Comparison of ENCODE assay signal across 8 cellular contexts in genomic region chr5:141850786-141851185, GRCh38. TPM values are rescaled to one million over a fixed set of nuclear protein-coding genes. Genes with fewer than 3 reads are reported as not detected.
A peak's percentile ranks its signal among the peaks of the same experiment; 100 is the strongest.
DNase-seq lines count a peak whose midpoint lies in the region; ATAC-seq and TF ChIP-seq lines count a peak whose summit lies in the region.

No MANE protein-coding gene starts in this region.

- H4K20me1 ChIP-seq in neural cell (ENCODE audit: insufficient read depth): no peaks in the 10 kb centered on the region

- TF ChIP-seq CTCF in AG09309 (IDR thresholded peaks at IDR 0.05; ENCODE audit: control insufficient read depth, insufficient read depth, low read depth, low read length, missing control alignments) (no peak), neural cell (IDR thresholded peaks at IDR 0.05; ENCODE audit: poor library complexity, severe bottlenecking) (no peak)

- peak overlapping the region; percentile 61 for H3K9ac ChIP-seq in HUES64 (ENCODE audit: low read depth, low read length)
- peak overlapping the region; percentile 36 for H3K9ac ChIP-seq in neural cell (ENCODE audit: low read length)

- peaks cover 36% of the 10 kb centered on the region for H3K4me1 ChIP-seq in HUES64 (ENCODE audit: insufficient read depth, low read length)

- no peaks in the 10 kb centered on the region for H3F3A ChIP-seq in neural cell (ENCODE audit: insufficient read depth, low read length, poor library complexity, severe bottlenecking)

- no peak overlapping the region for H2AFZ ChIP-seq in neural cell (ENCODE audit: low read depth, low read length)

- H3K9me3 ChIP-seq in HUES64 (ENCODE audit: insufficient read depth, low read depth, low read length) (no peaks in the 10 kb centered on the region), neural cell (ENCODE audit: low read length) (no peaks in the 10 kb centered on the region)

- TF ChIP-seq RAD21 in neural cell (conservative IDR thresholded peaks at IDR 0.05): no peak

- WGBS in HUES64: 16% methylated on average over 9 of the region's 10 CpGs

- peak overlapping the region; percentile 91 for H3K27ac ChIP-seq in HUES64 (ENCODE audit: low read depth, low read length)
- H3K27ac ChIP-seq in cingulate gyrus (ENCODE audit: low read depth, low read length): peak overlapping the region; percentile 77
- H3K27ac ChIP-seq in neural cell (ENCODE audit: low read length): peak overlapping the region; percentile 58

- H3K36me3 ChIP-seq in HUES64 (ENCODE audit: insufficient read depth, low read length) (peaks cover 20% of the 10 kb centered on the region; the same call in 1 of the 2 replicates), neural cell (ENCODE audit: insufficient read depth, low read length) (no peaks in the 10 kb centered on the region)

- ATAC-seq in HG02884 (IDR thresholded peaks at IDR 0.05; ENCODE audit: unreplicated experiment) (no peak), HG03139 (IDR thresholded peaks at IDR 0.05; ENCODE audit: unreplicated experiment) (no peak)

- H3K27me3 ChIP-seq in HUES64 (ENCODE audit: insufficient read depth, low read length) (no peaks in the 10 kb centered on the region), neural cell (ENCODE audit: insufficient read depth, low read depth, low read length) (no peaks in the 10 kb centered on the region)

- DNase-seq in AG09309 (ENCODE audit: low read depth) (no peak), NAMALWA (ENCODE audit: low spot score) (no peak)
- no peak for DNase-seq in activated CD8-positive, alpha-beta memory T cell treated with anti-CD3 and anti-CD28 coated beads for 24 hours

- peaks cover 14% of the 10 kb centered on the region for H3K79me2 ChIP-seq in neural cell (replicated peaks; ENCODE audit: insufficient read depth, low read length)

- TF ChIP-seq EP300 in neural cell (conservative IDR thresholded peaks at IDR 0.05; ENCODE audit: poor library complexity, severe bottlenecking): no peak

- H3K4me2 ChIP-seq in neural cell (ENCODE audit: low read length): no peak overlapping the region

- H3K4me3 ChIP-seq in AG09309 (ENCODE audit: control insufficient read depth, low read depth, low read length) (peak overlapping the region; percentile 90), HUES64 (ENCODE audit: low read length) (peak overlapping the region; percentile 32), neural cell (ENCODE audit: low read length) (peak overlapping the region; percentile 42)

- H3K9me2 ChIP-seq in neural cell (ENCODE audit: insufficient read depth, low read length): no peaks in the 10 kb centered on the region

TF ChIP-seq in neural cell, 6 proteins besides CTCF, POLR2A, EP300 and RAD21:
- TF ChIP-seq MXI1 (conservative IDR thresholded peaks at IDR 0.05; ENCODE audit: poor library complexity, severe bottlenecking) (no peak), SMC3 (conservative IDR thresholded peaks at IDR 0.05; ENCODE audit: poor library complexity) (no peak), REST (IDR thresholded peaks at IDR 0.05; ENCODE audit: borderline replicate concordance) (no peak), POLR2AphosphoS5 (IDR thresholded peaks at IDR 0.05) (no peak), EZH2 (IDR thresholded peaks at IDR 0.05; ENCODE audit: borderline replicate concordance, insufficient read depth, low read length, poor library complexity, severe bottlenecking) (no peak), TAF1 (IDR thresholded peaks at IDR 0.05; ENCODE audit: low read depth) (no peak)

RNA-seq across cellular contexts. Expression of gene PCDH1, which starts 27.4 kb away (rescaled TPM):
- 72.2 TPM for polyA plus RNA-seq in HUES64 (2013, experiment 1 of 2)
- polyA plus RNA-seq in HUES64 (2013, experiment 2 of 2): 59.3 TPM
- polyA plus RNA-seq in neural cell: 13.9 and 21.3 TPM in 2 replicates
- polyA minus RNA-seq in neural cell: 86.4 and 103 TPM in 2 replicates

Comparison
In these comparisons a context has a peak if more than half of its experiments do, and no peak if none do; other contexts are left out.
1. H3K4me3 ChIP-seq: peak in every context shown above with its lines; median percentile 90 in AG09309; 42 in neural cell; 32 in HUES64.